Comparison of ENCODE assay signal across 8 cellular contexts in genomic region chr12:26729137-26729671, GRCh38.
DNase-seq lines count a peak whose midpoint lies in the region; ATAC-seq and TF ChIP-seq lines count a peak whose summit lies in the region.
"Not testable (repeated sequence)": the region's sequence is repeated elsewhere in the genome, so short reads cannot be mapped to it uniquely, and the experiment has no call there.

No MANE protein-coding gene starts in this region.

- intact Hi-C loops in activated B cell treated with CpG ODN at 0.5 μM for 24 hours (cut with micrococcal nuclease): loop anchor here (5.0 kb wide), 1 partner anchor 158 kb away; no protein-coding TSS in a partner anchor

- H3K27me3 Mint-ChIP-seq in activated B cell treated with CpG ODN at 0.5 μM for 24 hours, memory B cell: not testable (repeated sequence)

- H3K36me3 Mint-ChIP-seq in activated B cell treated with CpG ODN at 0.5 μM for 24 hours (ENCODE audit: low read depth) (peaks cover 12% of the 10 kb centered on the region), memory B cell (peaks cover 17% of the 10 kb centered on the region)

- CTCF ChIA-PET in activated B cell treated with CpG ODN at 0.5 μM for 24 hours (lab: Charles Lee): not testable (repeated sequence)

- DNase-seq in GM12865 (ENCODE audit: low read depth): peak; percentile 67
- not testable (repeated sequence) for DNase-seq in activated B cell treated with CpG ODN at 0.5 μM for 24 hours; memory B cell (ENCODE audit: low spot score in 2 of 2)

- H3K9me3 Mint-ChIP-seq in activated B cell treated with CpG ODN at 0.5 μM for 24 hours, memory B cell: not testable (repeated sequence)

- H3K27ac Mint-ChIP-seq in activated B cell treated with CpG ODN at 0.5 μM for 24 hours (peak overlapping the region; percentile 20), memory B cell (peak overlapping the region; percentile 28)

- POLR2A ChIA-PET in activated B cell treated with CpG ODN at 0.5 μM for 24 hours (lab: Charles Lee): interaction anchor here (1.7 to 2.9 kb wide), 2 partner anchors 103 to 104 kb away, joined by 8 to 11 read pairs; partner anchors contain the start of gene ITPR2

- TF ChIP-seq CTCF in GM12865 (IDR thresholded peaks at IDR 0.05; ENCODE audit: insufficient read depth, low read depth, low read length, missing control alignments); activated B cell treated with CpG ODN at 0.5 μM for 24 hours (IDR thresholded peaks at IDR 0.05): not testable (repeated sequence)

- ATAC-seq in GM18909 (IDR thresholded peaks at IDR 0.05; ENCODE audit: poor library complexity, unreplicated experiment) (peak; percentile 47), GM21390 (IDR thresholded peaks at IDR 0.05; ENCODE audit: unreplicated experiment) (peak; percentile 37), HG02642 (IDR thresholded peaks at IDR 0.05; ENCODE audit: poor library complexity, unreplicated experiment) (peak; percentile 49), HG03064 (IDR thresholded peaks at IDR 0.05; ENCODE audit: low read depth, unreplicated experiment) (peak; percentile 30), HG03457 (IDR thresholded peaks at IDR 0.05; ENCODE audit: unreplicated experiment) (peak; percentile 43), activated B cell treated with CpG ODN at 0.5 μM for 24 hours (ENCODE audit: low read depth) (peak; percentile 33), memory B cell (ENCODE audit: low read depth) (peak; percentile 34)

- H3K4me3 ChIP-seq in GM12865 (ENCODE audit: low read depth, low read length): not testable (repeated sequence)

- H3K4me1 Mint-ChIP-seq in activated B cell treated with CpG ODN at 0.5 μM for 24 hours (peaks cover 64% of the 10 kb centered on the region), memory B cell (peaks cover 36% of the 10 kb centered on the region)

- peak overlapping the region; percentile 9 for H3K4me3 Mint-ChIP-seq in activated B cell treated with CpG ODN at 0.5 μM for 24 hours
- H3K4me3 Mint-ChIP-seq in memory B cell: not testable (repeated sequence)
